In the genomic region with DNA sequence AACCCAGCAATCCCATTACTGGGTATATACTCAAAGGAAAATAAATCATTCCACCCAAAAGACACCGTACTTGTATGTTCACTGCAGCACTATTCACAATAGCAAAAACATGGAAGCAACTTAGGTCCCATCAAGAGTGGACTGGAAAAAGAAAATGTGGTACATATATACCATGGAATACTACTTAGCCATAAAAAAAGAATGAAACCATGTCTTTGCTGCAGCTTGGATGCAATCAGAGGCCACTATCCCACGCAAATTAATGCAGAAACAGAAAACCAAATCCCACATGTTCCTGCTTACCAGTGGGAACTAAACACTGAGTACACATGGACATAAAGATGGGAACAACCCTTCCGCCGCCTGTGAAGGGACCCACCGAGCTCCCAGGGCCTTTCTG, we compare ENCODE assay signal across 33 cellular contexts. TPM values are rescaled to one million over a fixed set of nuclear protein-coding genes. Genes with fewer than 3 reads are reported as not detected.
DNase-seq lines count a peak whose midpoint lies in the region; ATAC-seq, FAIRE-seq and TF ChIP-seq lines count a peak whose summit lies in the region.
"Had no signal": no experiment of that assay in that cellular context is flagged by ENCODE, and none has a peak within 500 bp of the region (broad histone marks: within the 10 kb centered on the region; RNA-seq: fewer than 3 reads in every experiment).

No MANE protein-coding gene starts in this region.

- H3K9ac ChIP-seq in IMR-90 (ENCODE audit: low read depth, low read length): no peak overlapping the region
- H3K9ac ChIP-seq: BLaER1; BLaER1 treated with 17β-estradiol and CSF1 and Interleukin-3, amounts not matched to agents 10 nM and 100 nM had no signal

- ATAC-seq in IMR-90 (ENCODE audit: low read depth): no peak
- ATAC-seq: A549; CD8-positive, alpha-beta T cell had no signal

- peaks cover 19% of the 10 kb centered on the region for H4K20me1 ChIP-seq in IMR-90 (ENCODE audit: insufficient read depth, low read length)
- H4K20me1 ChIP-seq: BLaER1; BLaER1 treated with 17β-estradiol and CSF1 and Interleukin-3, amounts not matched to agents 10 nM and 100 nM had no signal

- H3K4me3 ChIP-seq in HEK293 (ENCODE audit: low read depth, low read length) (no peak overlapping the region), IMR-90 (ENCODE audit: insufficient read depth, low read depth, low read length) (no peak overlapping the region), ascending aorta (no peak overlapping the region), coronary artery (no peak overlapping the region)
- H3K4me3 ChIP-seq: A549; BLaER1; BLaER1 treated with 17β-estradiol and CSF1 and Interleukin-3, amounts not matched to agents 10 nM and 100 nM had no signal

- BruUV-seq in IMR-90 (replicated peaks; lab: Mats Ljungman, UMichigan): no TSS peak

- H3K9me1 ChIP-seq in IMR-90 (ENCODE audit: insufficient read depth, low read length): no peaks in the 10 kb centered on the region

- TF ChIP-seq POLR2A in IMR-90 (IDR thresholded peaks at IDR 0.05; ENCODE audit: low read depth, low read length): no peak

- POLR2A ChIA-PET in HEK293 (lab: Yijun Ruan, JAX): no interaction called here
- POLR2A ChIA-PET in IMR-90 (lab: Charles Lee; ENCODE audit: unreplicated experiment): no interaction called here

- peak; percentile 4 for FAIRE-seq in HTR-8/SVneo (lab: Jason Lieb, UNC)
- FAIRE-seq: A204.1, D721Med had no signal

- no peak for TF ChIP-seq RAD21 in IMR-90 (IDR thresholded peaks at IDR 0.05; ENCODE audit: low read length)

- peaks cover 6 to 27% of the 10 kb centered on the region in 2 experiments for H3K79me1 ChIP-seq in IMR-90 (ENCODE audit: low read depth in 1 of 2, low read length in 2 of 2)

- H3K14ac ChIP-seq in IMR-90 (replicated peaks; ENCODE audit: low read depth, low read length): 0 out of 2 replicates have a peak overlapping the region, but pooled peaks have one; percentile 5

- no peak overlapping the region for H3K4me2 ChIP-seq in IMR-90 (ENCODE audit: low read depth, low read length)
- H3K4me2 ChIP-seq: A549; BLaER1; BLaER1 treated with 17β-estradiol and CSF1 and Interleukin-3, amounts not matched to agents 10 nM and 100 nM had no signal

- H3K4me1 ChIP-seq in HEK293 (ENCODE audit: control insufficient read depth, insufficient read depth, low read length) (no peaks in the 10 kb centered on the region), IMR-90 (ENCODE audit: control insufficient read depth, insufficient read depth, low read length) (peaks cover 4% of the 10 kb centered on the region), ascending aorta (peaks cover 0 to 5% of the 10 kb centered on the region in 2 donors)
- H3K4me1 ChIP-seq: BE2C had no signal

- H3K27me3 ChIP-seq in IMR-90 (ENCODE audit: control insufficient read depth, insufficient read depth, low read length): no peaks in the 10 kb centered on the region
- no peaks in the 10 kb centered on the region for H3K27me3 ChIP-seq in ascending aorta
- H3K27me3 ChIP-seq: BLaER1; BLaER1 treated with 17β-estradiol and CSF1 and Interleukin-3, amounts not matched to agents 10 nM and 100 nM had no signal

- H3K36me3 ChIP-seq in HEK293 (ENCODE audit: control insufficient read depth in 2 of 2, insufficient read depth in 1 of 2, low read length in 2 of 2) (no peaks in the 10 kb centered on the region; a peak in 1 of 3 replicates), IMR-90 (ENCODE audit: control insufficient read depth, insufficient read depth, low read length) (no peaks in the 10 kb centered on the region), ascending aorta (no peaks in the 10 kb centered on the region)
- H3K36me3 ChIP-seq: BE2C; BLaER1; BLaER1 treated with 17β-estradiol and CSF1 and Interleukin-3, amounts not matched to agents 10 nM and 100 nM had no signal

- no peak overlapping the region for H2AK9ac ChIP-seq in IMR-90 (replicated peaks; ENCODE audit: low read depth, low read length, poor library complexity)

- no peak overlapping the region for H2BK120ac ChIP-seq in IMR-90 (ENCODE audit: low read depth, low read length)

- H3K9me3 ChIP-seq in HEK293 (ENCODE audit: control insufficient read depth, insufficient read depth, low read depth, low read length) (no peaks in the 10 kb centered on the region), IMR-90 (ENCODE audit: control insufficient read depth, insufficient read depth, low read length) (no peaks in the 10 kb centered on the region), ascending aorta (no peaks in the 10 kb centered on the region)
- H3K9me3 ChIP-seq: BE2C, Caco-2 had no signal

- H4K91ac ChIP-seq in IMR-90 (ENCODE audit: insufficient read depth, low read depth, low read length): no peak overlapping the region

- in situ Hi-C loops in IMR-90 (cut with MboI; ENCODE audit: low sequenced_read_pairs): no loop called here

- no peak overlapping the region for H3K23ac ChIP-seq in IMR-90 (ENCODE audit: low read depth, low read length)

- DNase-seq in HTR-8/SVneo (ENCODE audit: insufficient read length, low spot score): no peak
- DNase-seq in IMR-90: no peak
- no peak for DNase-seq in ascending aorta (ENCODE audit: low spot score in 2 of 2)
- no peak for DNase-seq in coronary artery (ENCODE audit: low spot score)
- no peak for DNase-seq in NCI-H526 (lab: John Stamatoyannopoulos, UW)
- DNase-seq: 8988T; ACHN; AML-193; BE2C; C1 segment of cervical spinal cord; Caco-2; Calu3; CD4-positive, alpha-beta memory T cell; CD4-positive, alpha-beta T cell; CD4-positive, CD25-positive, alpha-beta regulatory T cell; CD8-positive, alpha-beta memory T cell; CD8-positive, alpha-beta T cell; COR-L47; DMS 273 treated with DMSO at 0.1 percent for 48 hours; DMS153; DMS53; DMS79; DMS79 treated with DMSO at 0.1 percent for 48 hours; DND-41; EL had no signal

- CTCF ChIA-PET in HEK293 (lab: Yijun Ruan, JAX): interaction anchor here (1.3 kb wide), 1 partner anchor 82 kb away, joined by 3 read pairs; no protein-coding TSS in a partner anchor
- CTCF ChIA-PET in IMR-90 (lab: Yijun Ruan, JAX): no interaction called here

- H2BK15ac ChIP-seq in IMR-90 (ENCODE audit: low read depth, low read length): no peak overlapping the region

- no peak overlapping the region for H3K18ac ChIP-seq in IMR-90 (ENCODE audit: low read depth, low read length)

- intact Hi-C loops in IMR-90 (cut with micrococcal nuclease): no loop called here
- intact Hi-C loops in ascending aorta (cut with DNase I): no loop called here

- H3K56ac ChIP-seq in IMR-90 (ENCODE audit: extremely low read depth, insufficient read depth, low read length): no peak overlapping the region

- no peak overlapping the region for H2AK5ac ChIP-seq in IMR-90 (ENCODE audit: low read depth, low read length)

- no peak overlapping the region for H4K5ac ChIP-seq in IMR-90 (ENCODE audit: low read depth, low read length)

- H3K27ac ChIP-seq in HEK293 (ENCODE audit: extremely low read depth, low read depth, low read length): no peak overlapping the region
- no peak overlapping the region for H3K27ac ChIP-seq in IMR-90 (ENCODE audit: insufficient read depth, low read length)
- no peak overlapping the region for H3K27ac ChIP-seq in ascending aorta
- no peak overlapping the region for H3K27ac ChIP-seq in coronary artery
- H3K27ac ChIP-seq: 22Rv1; A549; BLaER1; BLaER1 treated with 17β-estradiol and CSF1 and Interleukin-3, amounts not matched to agents 10 nM and 100 nM; C4-2B had no signal

- no peak overlapping the region for H2AFZ ChIP-seq in IMR-90 (replicated peaks; ENCODE audit: low read length, poor library complexity)

- dilution Hi-C loops in IMR-90 (cut with HindIII; ENCODE audit: low sequenced_read_pairs, unreplicated experiment): no loop called here

- TF ChIP-seq CTCF in HEK293 (tag by site-specific recombination; IDR thresholded peaks at IDR 0.05) (no peak), IMR-90 (conservative IDR thresholded peaks at IDR 0.05; ENCODE audit: low read depth, low read length) (no peak), ascending aorta (IDR thresholded peaks at IDR 0.05) (no peak), coronary artery (IDR thresholded peaks at IDR 0.05) (no peak)

- H4K8ac ChIP-seq in IMR-90 (ENCODE audit: low read depth in 2 of 2, low read length in 2 of 2): no peak overlapping the region

- no peak overlapping the region for H2BK20ac ChIP-seq in IMR-90 (ENCODE audit: low read depth, low read length)

- no CpG with 5 or more reads among the region's 5 CpGs for WGBS in IMR-90 (ENCODE audit: extremely low coverage in 2 of 2, insufficient read length in 1 of 2), 2 experiments

- no peak overlapping the region for H3K4ac ChIP-seq in IMR-90 (ENCODE audit: low read depth, low read length)

- no peak overlapping the region for H2BK5ac ChIP-seq in IMR-90 (ENCODE audit: low read depth, low read length, poor library complexity, severe bottlenecking)

TF ChIP-seq in HEK293, 187 proteins besides CTCF, POLR2A, EP300 and RAD21:
- TF ChIP-seq ZSCAN23 (tag by site-specific recombination; IDR thresholded peaks at IDR 0.05) (no peak), ZNF146 (tag by site-specific recombination; IDR thresholded peaks at IDR 0.05) (peak; percentile 83), ZNF473 (tag by site-specific recombination; IDR thresholded peaks at IDR 0.05) (no peak), FEZF1 (tag by site-specific recombination; IDR thresholded peaks at IDR 0.05) (no peak)
- TF ChIP-seq, protein P1, sequence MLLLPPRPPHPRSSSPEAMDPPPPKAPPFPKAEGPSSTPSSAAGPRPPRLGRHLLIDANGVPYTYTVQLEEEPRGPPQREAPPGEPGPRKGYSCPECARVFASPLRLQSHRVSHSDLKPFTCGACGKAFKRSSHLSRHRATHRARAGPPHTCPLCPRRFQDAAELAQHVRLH (tag by site-specific recombination; IDR thresholded peaks at IDR 0.05): peak; percentile 60; the same call in 1 of the 2 replicates

TF ChIP-seq in IMR-90, 13 proteins besides CTCF, POLR2A, EP300 and RAD21:
- TF ChIP-seq MAZ (IDR thresholded peaks at IDR 0.05; ENCODE audit: borderline replicate concordance, low read depth, low read length) (no peak), MAFK (IDR thresholded peaks at IDR 0.05; ENCODE audit: low read depth, low read length) (no peak), RFX5 (IDR thresholded peaks at IDR 0.05; ENCODE audit: low read depth, low read length) (no peak), CEBPB (IDR thresholded peaks at IDR 0.05; ENCODE audit: low read depth, low read length) (no peak), MXI1 (IDR thresholded peaks at IDR 0.05; ENCODE audit: borderline replicate concordance, low read depth, low read length) (no peak)

RNA-seq across cellular contexts. Expression of a gene that starts 34.2 kb away (rescaled TPM):
- total RNA-seq in IMR-90 (2012; rRNA removed): 505 and 507 TPM in 2 replicates
- 127 and 156 TPM in 2 replicates for polyA plus RNA-seq in IMR-90 (2012; rRNA removed)
- polyA plus RNA-seq in IMR-90 (2012; cell fraction: cytosol; rRNA removed): 34.2 and 47.8 TPM in 2 replicates
- 121 and 277 TPM in 2 replicates for polyA plus RNA-seq in IMR-90 (2012; cell fraction: nucleus; rRNA removed; ENCODE audit: low replicate concordance)
- total RNA-seq in ascending aorta: 34.0 TPM
- total RNA-seq: CD4-positive, CD25-positive, alpha-beta regulatory T cell had no signal
- polyA plus RNA-seq: CD8-positive, alpha-beta memory T cell had no signal

Comparison
In these comparisons a context has a peak if more than half of its experiments do, and no peak if none do; other contexts are left out.
1. RNA of a gene that starts 34.2 kb away (total RNA-seq): 505 to 507 TPM in IMR-90; 34.0 TPM in ascending aorta (single experiment); every median in the first group is over 10 times any median in the second.